ENCODE assay signal across 15 cellular contexts in genomic region chr5:100846722-100847121, GRCh38. TPM values are rescaled to one million over a fixed set of nuclear protein-coding genes. Genes with fewer than 3 reads are reported as not detected.
A peak's percentile ranks its signal among the peaks of the same experiment; 100 is the strongest.
DNase-seq lines count a peak whose midpoint lies in the region; ATAC-seq, FAIRE-seq and TF ChIP-seq lines count a peak whose summit lies in the region.
"Had no signal": no experiment of that assay in that cellular context is flagged by ENCODE, and none has a peak within 500 bp of the region (broad histone marks: within the 10 kb centered on the region; RNA-seq: fewer than 3 reads in every experiment).

No MANE protein-coding gene starts in this region.

- H3K9me3 Mint-ChIP-seq in Calu3 (ENCODE audit: low read depth, unreplicated experiment): no peaks in the 10 kb centered on the region
- H3K9me3 Mint-ChIP-seq: nephron had no signal

- DNase-seq in Calu3 (no peak), SK-N-MC (ENCODE audit: low read depth, low spot score) (no peak), fibroblast of peridontal ligament (ENCODE audit: extremely low read depth) (peak; percentile 63), pancreas (no peak)
- no peak for DNase-seq in stimulated activated CD4-positive, alpha-beta T cell treated with anti-CD3 and anti-CD28 coated beads, Interleukin-12 subunit alpha, Interleukin-12 subunit beta, amount 100 ng/mL, for 4 hours
- DNase-seq in activated naive CD4-positive, alpha-beta T cell treated with Interleukin-2 at 50 U/mL for 16 hours: no peak
- DNase-seq: activated CD8-positive, alpha-beta memory T cell treated with anti-CD3 and anti-CD28 coated beads for 24 hours; caudate nucleus; COR-L47; effector memory CD4-positive, alpha-beta T cell; foreskin keratinocyte; NCI-H1436 treated with DMSO at 0.1 percent for 48 hours; RPMI8226 had no signal

- H2AFZ ChIP-seq in parathyroid adenoma: no peak overlapping the region

- peaks cover 12% of the 10 kb centered on the region for H3K4me1 Mint-ChIP-seq in Calu3 (ENCODE audit: low read depth, unreplicated experiment)

- TF ChIP-seq CTCF in Calu3 (IDR thresholded peaks at IDR 0.05; ENCODE audit: unreplicated experiment): no peak
- TF ChIP-seq CTCF in parathyroid adenoma (IDR thresholded peaks at IDR 0.05): no peak
- TF ChIP-seq CTCF in pancreas (IDR thresholded peaks at IDR 0.05): no peak

- no peaks in the 10 kb centered on the region for H3K79me2 ChIP-seq in parathyroid adenoma

- H3K36me3 ChIP-seq in SK-N-MC (ENCODE audit: insufficient read depth, low read length) (no peaks in the 10 kb centered on the region), parathyroid adenoma (ENCODE audit: control insufficient read depth, insufficient read depth, low read length) (no peaks in the 10 kb centered on the region), pancreas (no peaks in the 10 kb centered on the region)

- no peak for FAIRE-seq in pancreas (lab: Jason Lieb, UNC)

- intact Hi-C loops in Calu3 (cut with micrococcal nuclease; ENCODE audit: unreplicated experiment): no loop called here
- intact Hi-C loops in pancreas (cut with DNase I): no loop called here

- H3K27me3 Mint-ChIP-seq in Calu3 (ENCODE audit: unreplicated experiment): no peaks in the 10 kb centered on the region

- H3K4me3 ChIP-seq in SK-N-MC (no peak overlapping the region), parathyroid adenoma (ENCODE audit: low read depth, low read length) (no peak overlapping the region), pancreas (no peak overlapping the region)

- no peaks in the 10 kb centered on the region for H3K36me3 Mint-ChIP-seq in Calu3 (ENCODE audit: insufficient read depth, unreplicated experiment)

- no peak overlapping the region for H3K4me2 ChIP-seq in parathyroid adenoma (ENCODE audit: low read length)

- H3K9ac ChIP-seq in SK-N-MC (ENCODE audit: insufficient read length): no peak overlapping the region
- no peak overlapping the region for H3K9ac ChIP-seq in parathyroid adenoma

- 59 to 64% methylated on average over 5 of the region's 5 CpGs for WGBS in pancreas, 2 donors

- BruUV-seq in Calu3 (replicated peaks; lab: Mats Ljungman, UMichigan): no TSS peak

- ATAC-seq in pancreas: no peak
- ATAC-seq: foreskin keratinocyte had no signal

- H3K9me3 ChIP-seq in SK-N-MC (ENCODE audit: low read depth, low read length) (no peaks in the 10 kb centered on the region), parathyroid adenoma (ENCODE audit: control insufficient read depth, low read length) (no peaks in the 10 kb centered on the region), pancreas (no peaks in the 10 kb centered on the region)

- no peaks in the 10 kb centered on the region for H3K4me1 ChIP-seq in parathyroid adenoma
- no peaks in the 10 kb centered on the region for H3K4me1 ChIP-seq in pancreas

- CTCF ChIA-PET in Calu3 (lab: Charles Lee): no interaction called here

- H3K27ac ChIP-seq in SK-N-MC (0 out of 2 replicates have a peak overlapping the region, but pooled peaks have one; percentile 6), parathyroid adenoma (peak overlapping the region; percentile 40), pancreas (no peak overlapping the region)
- H3K27ac ChIP-seq: foreskin keratinocyte had no signal

- peak overlapping the region; percentile 31 for H3K27ac Mint-ChIP-seq in Calu3 (ENCODE audit: unreplicated experiment)

- H3K27me3 ChIP-seq in parathyroid adenoma (ENCODE audit: control insufficient read depth, insufficient read depth, low read length): no peaks in the 10 kb centered on the region
- H3K27me3 ChIP-seq in pancreas: peaks cover 0 to 5% (median 0%) of the 10 kb centered on the region in 4 donors
- H3K27me3 ChIP-seq: foreskin keratinocyte had no signal

- no peak overlapping the region for H3K4me3 Mint-ChIP-seq in Calu3 (ENCODE audit: low read depth, unreplicated experiment)
- H3K4me3 Mint-ChIP-seq: nephron had no signal

RNA-seq across cellular contexts. Expression of gene ST8SIA4, which starts 56.4 kb away (rescaled TPM):
- not detected in 2 replicates for total RNA-seq in Calu3 (2022)
- 1 to 10 TPM in 3 of 6 donors, under 1 TPM in 3; 0.51 to 5.7 (median 1.3) TPM for total RNA-seq in pancreas
- polyA plus RNA-seq in pancreas: under 1 TPM; 0.34 to 0.80 TPM

Comparison
In these comparisons a context has a peak if more than half of its experiments do, and no peak if none do; other contexts are left out.
1. H3K27ac ChIP-seq: peak in SK-N-MC (single experiment) and parathyroid adenoma (single experiment); none in pancreas (0 of 4).